In genomic region chr10:81828251-81828650, GRCh38 we compare ENCODE assay signal across 32 cellular contexts. TPM values are rescaled to one million over a fixed set of nuclear protein-coding genes. Genes with fewer than 3 reads are reported as not detected.
"Had no signal": no experiment of that assay in that cellular context is flagged by ENCODE, and none has a peak within 500 bp of the region (broad histone marks: within the 10 kb centered on the region; RNA-seq: fewer than 3 reads in every experiment).

No MANE protein-coding gene starts in this region.

- H3K27me3 ChIP-seq: neural progenitor cell, neutrophil, right atrium auricular region, right lobe of liver, tibial nerve, uterus had no signal

- H3K36me3 ChIP-seq: left ventricle myocardium inferior, neural progenitor cell, neutrophil, right atrium auricular region, right lobe of liver, tibial nerve, uterus had no signal

- H3K4me3 ChIP-seq: left ventricle myocardium inferior, lung, neural progenitor cell, psoas muscle, right atrium auricular region, right lobe of liver, smooth muscle cell, tibial nerve, uterus had no signal

- H3K27me3 Mint-ChIP-seq: stimulated activated memory B cell treated with anti-CD40 and anti-IgM and Interleukin-4, amounts not matched to agents 10 μg/mL and 1 μg/mL and 100 μg/mL, for 72 hours had no signal

- H3K4me3 Mint-ChIP-seq: immature natural killer cell; mesothelial cell of epicardium; naive B cell; natural killer cell; neural progenitor cell; stimulated activated memory B cell treated with anti-CD40 and anti-IgM and Interleukin-4, amounts not matched to agents 10 μg/mL and 1 μg/mL and 100 μg/mL, for 72 hours; stimulated activated naive CD8-positive, alpha-beta T cell treated with anti-CD3 and anti-CD28 coated beads, Interleukin-15, amount 100 ng/mL, for 72 hours; type B pancreatic cell had no signal

- H3K9me3 Mint-ChIP-seq: mesothelial cell of epicardium; neural progenitor cell; stimulated activated naive CD8-positive, alpha-beta T cell treated with anti-CD3 and anti-CD28 coated beads, Interleukin-15, amount 100 ng/mL, for 72 hours; type B pancreatic cell had no signal

- H3K27ac Mint-ChIP-seq: immature natural killer cell; mesothelial cell of epicardium; naive B cell; natural killer cell; neural progenitor cell; stimulated activated memory B cell treated with anti-CD40 and anti-IgM and Interleukin-4, amounts not matched to agents 10 μg/mL and 1 μg/mL and 100 μg/mL, for 72 hours; stimulated activated naive CD8-positive, alpha-beta T cell treated with anti-CD3 and anti-CD28 coated beads, Interleukin-15, amount 100 ng/mL, for 72 hours; type B pancreatic cell had no signal

- DNase-seq: hypothalamus; immature natural killer cell; kidney; left colon; left ventricle myocardium inferior; mesendoderm; naive B cell; natural killer cell; occipital lobe; psoas muscle; right lobe of liver; stimulated activated CD4-positive, alpha-beta T cell treated with anti-CD3 and anti-CD28 coated beads, Interleukin-1b, Interleukin-23, amount 100 ng/mL, for 48 hours; stimulated activated CD4-positive, alpha-beta T cell treated with anti-CD3 and anti-CD28 coated beads, Interleukin-2, amount 100 ng/mL, for 48 hours; stimulated activated CD4-positive, alpha-beta T cell treated with anti-CD3 and anti-CD28 coated beads, Interleukin-4, amount 100 ng/mL, for 4 hours; stimulated activated CD8-positive, alpha-beta memory T cell treated with anti-CD3 and anti-CD28 coated beads, Interleukin-4, amount 100 ng/mL, for 48 hours; stimulated activated naive CD4-positive, alpha-beta T cell treated with Interleukin-2 at 50 U/mL for 16 hours; stimulated activated naive CD8-positive, alpha-beta T cell treated with anti-CD3 and anti-CD28 coated beads, Interleukin-15, amount 100 ng/mL, for 72 hours; substantia nigra; uterus had no signal

- H3K27ac ChIP-seq: left ventricle myocardium inferior, neural progenitor cell, neutrophil, parathyroid adenoma, psoas muscle, right atrium auricular region, right lobe of liver, tibial nerve, uterus had no signal

- H3K4me1 Mint-ChIP-seq: immature natural killer cell; mesothelial cell of epicardium; naive B cell; natural killer cell; neural progenitor cell; stimulated activated memory B cell treated with anti-CD40 and anti-IgM and Interleukin-4, amounts not matched to agents 10 μg/mL and 1 μg/mL and 100 μg/mL, for 72 hours; stimulated activated naive CD8-positive, alpha-beta T cell treated with anti-CD3 and anti-CD28 coated beads, Interleukin-15, amount 100 ng/mL, for 72 hours had no signal

- H3K9me3 ChIP-seq: neutrophil, psoas muscle, right atrium auricular region, right lobe of liver, tibial nerve, uterus had no signal

- H3K36me3 Mint-ChIP-seq: mesothelial cell of epicardium; naive B cell; natural killer cell; neural progenitor cell; stimulated activated memory B cell treated with anti-CD40 and anti-IgM and Interleukin-4, amounts not matched to agents 10 μg/mL and 1 μg/mL and 100 μg/mL, for 72 hours; type B pancreatic cell had no signal

RNA-seq across cellular contexts. Expression of gene NRG3, which starts 46.7 kb away (rescaled TPM):
- total RNA-seq: mononuclear cell, natural killer cell, osteocyte, skeletal muscle tissue had no signal
